Comparison of ENCODE assay signal across 17 cellular contexts in genomic region chr14:41349289-41349910, GRCh38.
"Had no signal": no experiment of that assay in that cellular context is flagged by ENCODE, and none has a peak within 500 bp of the region (broad histone marks: within the 10 kb centered on the region; RNA-seq: fewer than 3 reads in every experiment).

No MANE protein-coding gene starts in this region.

- H3K4me1 Mint-ChIP-seq: naive thymus-derived CD4-positive, alpha-beta T cell; nephron progenitor cell had no signal

- H3K4me3 Mint-ChIP-seq: naive thymus-derived CD4-positive, alpha-beta T cell; nephron progenitor cell; stimulated activated naive CD8-positive, alpha-beta T cell treated with anti-CD3 and anti-CD28 coated beads, Interleukin-15, Interleukin-2, amounts not matched to agents 100 ng/mL and 50 ng/mL, for 24 hours had no signal

- H3K27ac ChIP-seq: dorsolateral prefrontal cortex, heart left ventricle, tibial artery, upper lobe of left lung, vagina had no signal

- H3K4me1 ChIP-seq: heart left ventricle, tibial artery, upper lobe of left lung, vagina had no signal

- H3K27me3 ChIP-seq: dorsolateral prefrontal cortex, heart left ventricle, tibial artery, upper lobe of left lung, vagina had no signal

- H3K27me3 Mint-ChIP-seq: naive thymus-derived CD4-positive, alpha-beta T cell; stimulated activated naive CD8-positive, alpha-beta T cell treated with anti-CD3 and anti-CD28 coated beads, Interleukin-15, Interleukin-2, amounts not matched to agents 100 ng/mL and 50 ng/mL, for 24 hours had no signal

- H3K9me3 ChIP-seq: heart left ventricle, tibial artery, upper lobe of left lung, vagina had no signal

- H3K4me3 ChIP-seq: dorsolateral prefrontal cortex, heart left ventricle, tibial artery, upper lobe of left lung, vagina had no signal

- H3K9me3 Mint-ChIP-seq: nephron progenitor cell had no signal

- ATAC-seq: heart left ventricle; naive thymus-derived CD4-positive, alpha-beta T cell; right cardiac atrium had no signal

- DNase-seq: cortex of kidney; effector CD8-positive, alpha-beta T cell; foreskin melanocyte; heart left ventricle; hippocampal formation; kidney glomerular epithelial cell; mesendoderm; naive thymus-derived CD4-positive, alpha-beta T cell; nephron progenitor cell; small intestine; stimulated activated CD4-positive, alpha-beta T cell treated with anti-CD3 and anti-CD28 coated beads, Interleukin-2, amount 100 ng/mL, for 48 hours; tibial artery had no signal

- H3K27ac Mint-ChIP-seq: naive thymus-derived CD4-positive, alpha-beta T cell; nephron progenitor cell; stimulated activated naive CD8-positive, alpha-beta T cell treated with anti-CD3 and anti-CD28 coated beads, Interleukin-15, Interleukin-2, amounts not matched to agents 100 ng/mL and 50 ng/mL, for 24 hours had no signal

- H3K36me3 Mint-ChIP-seq: naive thymus-derived CD4-positive, alpha-beta T cell had no signal

- H3K36me3 ChIP-seq: heart left ventricle, tibial artery, upper lobe of left lung, vagina had no signal
